Comparison of ENCODE assay signal across 25 cellular contexts in genomic region chrX:128051526-128051925, GRCh38. TPM values are rescaled to one million over a fixed set of nuclear protein-coding genes. Genes with fewer than 3 reads are reported as not detected.
DNase-seq lines count a peak whose midpoint lies in the region; ATAC-seq and TF ChIP-seq lines count a peak whose summit lies in the region.
"Had no signal": no experiment of that assay in that cellular context is flagged by ENCODE, and none has a peak within 500 bp of the region (broad histone marks: within the 10 kb centered on the region; RNA-seq: fewer than 3 reads in every experiment).

No MANE protein-coding gene starts in this region.

- H3K9me3 ChIP-seq in gastroesophageal sphincter = no peaks in the 10 kb centered on the region
- H3K9me3 ChIP-seq: BE2C, BLaER1 had no signal

- ATAC-seq in gastroesophageal sphincter (peak; percentile 13), sciatic nerve (no peak)
- ATAC-seq: GM12878 had no signal

- H3K27me3 ChIP-seq in gastroesophageal sphincter = no peaks in the 10 kb centered on the region
- H3K27me3 ChIP-seq: BE2C had no signal

- no peak for TF ChIP-seq POLR2A in gastroesophageal sphincter (IDR thresholded peaks at IDR 0.05)

- H3K27ac ChIP-seq in gastroesophageal sphincter = no peak overlapping the region
- H3K27ac ChIP-seq: BLaER1 had no signal

- intact Hi-C loops in posterior vena cava (cut with DNase I) = no loop called here
- intact Hi-C loops in sciatic nerve (cut with DNase I) = no loop called here

- no peak for TF ChIP-seq EP300 in gastroesophageal sphincter (IDR thresholded peaks at IDR 0.05)

- no peak for TF ChIP-seq CTCF in gastroesophageal sphincter (IDR thresholded peaks at IDR 0.05)

- 40% methylated on average over 2 of the region's 10 CpGs; no CpG with 5 or more reads in 1 of the 2 donors for WGBS in gastroesophageal sphincter (ENCODE audit: low coverage in 1 of 2), 2 donors

- no peaks in the 10 kb centered on the region for H3K4me1 ChIP-seq in gastroesophageal sphincter
- H3K4me1 ChIP-seq: BE2C, BLaER1 had no signal

- H3K36me3 ChIP-seq in gastroesophageal sphincter = no peaks in the 10 kb centered on the region
- H3K36me3 ChIP-seq: BE2C, BLaER1 had no signal

- DNase-seq in posterior vena cava (ENCODE audit: low spot score) (peak; percentile 43), sciatic nerve (ENCODE audit: low spot score) (no peak), NCI-H1694 treated with DMSO at 0.1 percent for 48 hours (lab: John Stamatoyannopoulos, UW) (no peak), GOT3 (lab: John Stamatoyannopoulos, UW) (no peak)
- DNase-seq: 8988T; ACHN; BE2C; C1 segment of cervical spinal cord; CD4-positive, alpha-beta memory T cell; CD4-positive, CD25-positive, alpha-beta regulatory T cell; CD8-positive, alpha-beta memory T cell; COR-L47; DMS 273 treated with DMSO at 0.1 percent for 48 hours; DMS153; DMS53; DMS79; DND-41; EL; GDM1 had no signal

- H3K4me3 ChIP-seq in gastroesophageal sphincter = no peak overlapping the region
- H3K4me3 ChIP-seq: BLaER1, GM12878 had no signal

RNA-seq across cellular contexts. Expression of gene ACTRT1, which starts 0.7 kb away (rescaled TPM):
- total RNA-seq in gastroesophageal sphincter (not detected), posterior vena cava (not detected), sciatic nerve (not detected)
- total RNA-seq: A673; CD4-positive, alpha-beta memory T cell; CD4-positive, CD25-positive, alpha-beta regulatory T cell; CD8-positive, alpha-beta memory T cell; Daoy; G401; GM12878 had no signal
